Comparison of ENCODE assay signal across 36 cellular contexts in the genomic region with DNA sequence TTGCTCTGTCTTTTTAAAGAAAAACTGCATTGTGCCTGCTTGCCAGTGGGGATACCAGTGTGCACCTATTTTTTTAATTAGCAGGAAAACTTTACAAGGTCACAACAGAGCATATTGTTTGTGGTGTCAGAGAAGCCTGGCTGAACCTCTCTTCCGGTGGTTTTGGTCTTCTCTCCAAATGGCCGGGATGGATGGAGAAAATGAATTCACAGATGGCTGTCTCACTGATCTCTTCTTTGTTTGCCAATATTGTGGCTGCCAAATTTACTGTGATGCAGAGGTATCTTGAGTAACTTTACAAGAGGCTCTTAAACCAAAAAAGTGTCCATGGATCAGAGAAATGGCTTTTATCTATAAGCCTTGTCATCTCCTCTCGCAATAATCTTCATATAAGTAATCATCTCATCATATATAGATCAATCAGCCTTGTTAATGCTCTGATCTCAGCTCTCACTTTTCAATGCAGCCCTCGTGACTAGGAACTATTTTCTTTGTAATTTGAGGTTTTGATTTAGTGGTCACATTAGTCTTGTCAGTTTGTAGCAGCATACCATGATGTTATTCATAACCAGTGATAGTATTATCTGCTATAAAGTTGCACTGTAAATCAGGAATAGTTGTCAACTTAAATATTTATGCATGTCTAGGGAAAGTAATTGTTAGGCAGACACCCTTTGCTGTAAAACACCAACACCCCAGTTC.
DNase-seq lines count a peak whose midpoint lies in the region; ATAC-seq and TF ChIP-seq lines count a peak whose summit lies in the region.
"Had no signal": no experiment of that assay in that cellular context is flagged by ENCODE, and none has a peak within 500 bp of the region (broad histone marks: within the 10 kb centered on the region; RNA-seq: fewer than 3 reads in every experiment).

No MANE protein-coding gene starts in this region.

- peak overlapping the region; percentile 83 for H3K27ac ChIP-seq in HUES48 (ENCODE audit: low read depth, low read length)
- H3K27ac ChIP-seq in mesodermal cell (ENCODE audit: low read depth, low read length, severe bottlenecking), result peak overlapping the region; percentile 11
- H3K27ac ChIP-seq: cardiac muscle cell, esophagus muscularis mucosa, ovary, right atrium auricular region, thyroid gland had no signal

- H3K27me3 ChIP-seq in HUES48 (ENCODE audit: control insufficient read depth, insufficient read depth, low read length), result no peaks in the 10 kb centered on the region
- H3K27me3 ChIP-seq: cardiac muscle cell, esophagus muscularis mucosa, MG63, ovary, right atrium auricular region, thyroid gland had no signal

- H3K9me3 Mint-ChIP-seq in brain, result peaks cover 0 to 2% (median 0%) of the 10 kb centered on the region in 5 experiments
- no peaks in the 10 kb centered on the region for H3K9me3 Mint-ChIP-seq in activated T-cell treated with anti-CD3 and anti-CD28 coated beads, Interleukin-2, amount 50 U/mL, for 24 hours
- H3K9me3 Mint-ChIP-seq: activated B cell treated with CpG ODN at 0.5 μM for 24 hours; activated naive CD4-positive, alpha-beta T cell treated with anti-CD3 and anti-CD28 coated beads, Interleukin-2, amount 10 ng/mL, durations not matched to agents 7 days and 5 days; activated T-helper 1 cell treated with anti-CD3 and anti-CD28 coated beads, Interleukin-12 subunit alpha, Interleukin-12 subunit beta, Interleukin-2, Interleukin-4 antibody, amounts not matched to agents 30 ng/mL and 10 ng/mL and 1 ng/mL, durations not matched to agents 14 hours and 24 hours and 36 hours; stimulated activated naive CD8-positive, alpha-beta T cell treated with anti-CD3 and anti-CD28 coated beads, Interleukin-15, amount 100 ng/mL, for 72 hours had no signal

- no peaks in the 10 kb centered on the region for H3K27me3 Mint-ChIP-seq in brain
- H3K27me3 Mint-ChIP-seq in activated T-cell treated with anti-CD3 and anti-CD28 coated beads, Interleukin-2, amount 50 U/mL, for 24 hours, result no peaks in the 10 kb centered on the region
- H3K27me3 Mint-ChIP-seq: activated B cell treated with CpG ODN at 0.5 μM for 24 hours; activated CD8-positive, alpha-beta memory T cell treated with anti-CD3 and anti-CD28 coated beads, Interleukin-2, amount 10 ng/mL, durations not matched to agents 7 days and 5 days; activated naive CD4-positive, alpha-beta T cell treated with anti-CD3 and anti-CD28 coated beads, Interleukin-2, amount 10 ng/mL, durations not matched to agents 7 days and 5 days; B cell; CD8-positive, alpha-beta memory T cell; stimulated activated naive CD8-positive, alpha-beta T cell treated with anti-CD3 and anti-CD28 coated beads, Interleukin-15, amount 100 ng/mL, for 72 hours had no signal

- peak overlapping the region; percentile 36 to 76 (median 61) for H3K4me3 Mint-ChIP-seq in brain
- no peak overlapping the region for H3K4me3 Mint-ChIP-seq in activated T-cell treated with anti-CD3 and anti-CD28 coated beads, Interleukin-2, amount 50 U/mL, for 24 hours
- H3K4me3 Mint-ChIP-seq: activated B cell treated with CpG ODN at 0.5 μM for 24 hours; activated CD8-positive, alpha-beta memory T cell treated with anti-CD3 and anti-CD28 coated beads, Interleukin-2, amount 10 ng/mL, durations not matched to agents 7 days and 5 days; activated naive CD4-positive, alpha-beta T cell treated with anti-CD3 and anti-CD28 coated beads, Interleukin-2, amount 10 ng/mL, durations not matched to agents 7 days and 5 days; activated T-helper 1 cell treated with anti-CD3 and anti-CD28 coated beads, Interleukin-12 subunit alpha, Interleukin-12 subunit beta, Interleukin-2, Interleukin-4 antibody, amounts not matched to agents 30 ng/mL and 10 ng/mL and 1 ng/mL, durations not matched to agents 14 hours and 24 hours and 36 hours; B cell; CD8-positive, alpha-beta memory T cell; naive thymus-derived CD8-positive, alpha-beta T cell; stimulated activated naive CD8-positive, alpha-beta T cell treated with anti-CD3 and anti-CD28 coated beads, Interleukin-15, amount 100 ng/mL, for 72 hours had no signal

- peaks cover 61% of the 10 kb centered on the region for H3K4me1 Mint-ChIP-seq in brain
- H3K4me1 Mint-ChIP-seq in activated T-cell treated with anti-CD3 and anti-CD28 coated beads, Interleukin-2, amount 50 U/mL, for 24 hours (ENCODE audit: low read depth), result no peaks in the 10 kb centered on the region
- H3K4me1 Mint-ChIP-seq: activated B cell treated with CpG ODN at 0.5 μM for 24 hours; activated CD8-positive, alpha-beta memory T cell treated with anti-CD3 and anti-CD28 coated beads, Interleukin-2, amount 10 ng/mL, durations not matched to agents 7 days and 5 days; activated naive CD4-positive, alpha-beta T cell treated with anti-CD3 and anti-CD28 coated beads, Interleukin-2, amount 10 ng/mL, durations not matched to agents 7 days and 5 days; B cell; CD8-positive, alpha-beta memory T cell; naive thymus-derived CD8-positive, alpha-beta T cell; stimulated activated naive CD8-positive, alpha-beta T cell treated with anti-CD3 and anti-CD28 coated beads, Interleukin-15, amount 100 ng/mL, for 72 hours had no signal

- TF ChIP-seq CTCF in brain (conservative IDR thresholded peaks at IDR 0.05), result no peak

- H3K27ac Mint-ChIP-seq in brain, result peak overlapping the region in 3 of 5 experiments; percentile 86 to 91 (median 86)
- H3K27ac Mint-ChIP-seq in activated T-cell treated with anti-CD3 and anti-CD28 coated beads, Interleukin-2, amount 50 U/mL, for 24 hours, result no peak overlapping the region
- H3K27ac Mint-ChIP-seq: activated B cell treated with CpG ODN at 0.5 μM for 24 hours; activated CD8-positive, alpha-beta memory T cell treated with anti-CD3 and anti-CD28 coated beads, Interleukin-2, amount 10 ng/mL, durations not matched to agents 7 days and 5 days; activated naive CD4-positive, alpha-beta T cell treated with anti-CD3 and anti-CD28 coated beads, Interleukin-2, amount 10 ng/mL, durations not matched to agents 7 days and 5 days; activated T-helper 1 cell treated with anti-CD3 and anti-CD28 coated beads, Interleukin-12 subunit alpha, Interleukin-12 subunit beta, Interleukin-2, Interleukin-4 antibody, amounts not matched to agents 30 ng/mL and 10 ng/mL and 1 ng/mL, durations not matched to agents 14 hours and 24 hours and 36 hours; B cell; CD8-positive, alpha-beta memory T cell; naive thymus-derived CD8-positive, alpha-beta T cell had no signal

- H3K4me1 ChIP-seq in HUES48 (ENCODE audit: control insufficient read depth, insufficient read depth, low read length), result peaks cover 38% of the 10 kb centered on the region
- peaks cover 20% of the 10 kb centered on the region for H3K4me1 ChIP-seq in mesodermal cell (ENCODE audit: control insufficient read depth, insufficient read depth, low read length, poor library complexity, severe bottlenecking)
- H3K4me1 ChIP-seq: esophagus muscularis mucosa, right atrium auricular region, thyroid gland had no signal

- no peaks in the 10 kb centered on the region for H3K36me3 ChIP-seq in HUES48 (ENCODE audit: control insufficient read depth, insufficient read depth, low read length)
- no peaks in the 10 kb centered on the region for H3K36me3 ChIP-seq in mesodermal cell (ENCODE audit: control insufficient read depth, insufficient read depth, low read length)
- H3K36me3 ChIP-seq: cardiac muscle cell, esophagus muscularis mucosa, MG63, ovary, right atrium auricular region, thyroid gland had no signal

- no peak overlapping the region for H3K9ac ChIP-seq in HUES48 (ENCODE audit: low read depth, low read length)

- no peak for ATAC-seq in GM21528 (IDR thresholded peaks at IDR 0.05; ENCODE audit: low FRiP score, unreplicated experiment)
- ATAC-seq: activated CD8-positive, alpha-beta memory T cell treated with anti-CD3 and anti-CD28 coated beads, Interleukin-2, amount 10 ng/mL, durations not matched to agents 7 days and 5 days; K562; naive thymus-derived CD8-positive, alpha-beta T cell; Panc1; stimulated activated naive CD8-positive, alpha-beta T cell treated with anti-CD3 and anti-CD28 coated beads, Interleukin-15, amount 100 ng/mL, for 72 hours had no signal

- H3K36me3 Mint-ChIP-seq in brain, result no peaks in the 10 kb centered on the region
- no peaks in the 10 kb centered on the region for H3K36me3 Mint-ChIP-seq in activated T-cell treated with anti-CD3 and anti-CD28 coated beads, Interleukin-2, amount 50 U/mL, for 24 hours (ENCODE audit: low read depth)
- H3K36me3 Mint-ChIP-seq: activated CD8-positive, alpha-beta memory T cell treated with anti-CD3 and anti-CD28 coated beads, Interleukin-2, amount 10 ng/mL, durations not matched to agents 7 days and 5 days; activated naive CD4-positive, alpha-beta T cell treated with anti-CD3 and anti-CD28 coated beads, Interleukin-2, amount 10 ng/mL, durations not matched to agents 7 days and 5 days; CD8-positive, alpha-beta memory T cell; naive thymus-derived CD8-positive, alpha-beta T cell had no signal

- 74 to 90% methylated on average over 2 of the region's 4 CpGs for WGBS in mesodermal cell (ENCODE audit: insufficient coverage in 2 of 2), 2 experiments

- H3K4me3 ChIP-seq in HUES48 (ENCODE audit: low read depth, low read length) (peak overlapping the region; percentile 46; the same call in 1 of the 2 replicates), mesodermal cell (ENCODE audit: extremely low read depth, insufficient read depth, low read length, poor library complexity, severe bottlenecking) (no peak overlapping the region)
- H3K4me3 ChIP-seq: cardiac muscle cell, esophagus muscularis mucosa, K562, MG63, ovary, right atrium auricular region, smooth muscle cell, thyroid gland had no signal

- DNase-seq in AG08395 (ENCODE audit: low spot score) (peak; percentile 19), ecto neural progenitor cell (ENCODE audit: low spot score) (no peak), hypothalamus (lab: John Stamatoyannopoulos, UW) (no peak)
- DNase-seq in activated T-cell treated with anti-CD3 and anti-CD28 coated beads, Interleukin-2, amount 50 U/mL, for 24 hours, result no peak
- DNase-seq: activated B cell treated with CpG ODN at 0.5 μM for 24 hours; activated CD8-positive, alpha-beta memory T cell treated with anti-CD3 and anti-CD28 coated beads, Interleukin-2, amount 10 ng/mL, durations not matched to agents 7 days and 5 days; activated naive CD4-positive, alpha-beta T cell treated with anti-CD3 and anti-CD28 coated beads, Interleukin-2, amount 10 ng/mL, durations not matched to agents 7 days and 5 days; amygdala; CD8-positive, alpha-beta memory T cell; cortex of kidney; GOT3; islet precursor cell; MG63; midbrain; naive thymus-derived CD8-positive, alpha-beta T cell; NCI-H1105 treated with DMSO at 0.1 percent for 48 hours; NCI-H2081; NCI-H226; ovary; SIG-M5; stimulated activated CD4-positive, alpha-beta T cell treated with anti-CD3 and anti-CD28 coated beads, Interleukin-1b, Interleukin-23, amount 100 ng/mL, for 48 hours; stimulated activated CD8-positive, alpha-beta memory T cell treated with anti-CD3 and anti-CD28 coated beads, Interleukin-4, amount 100 ng/mL, for 48 hours; stimulated activated naive CD8-positive, alpha-beta T cell treated with anti-CD3 and anti-CD28 coated beads, Interleukin-15, amount 100 ng/mL, for 72 hours; thyroid gland had no signal

- H3K9me3 ChIP-seq in HUES48 (ENCODE audit: control insufficient read depth, insufficient read depth, low read length) (no peaks in the 10 kb centered on the region), mesodermal cell (ENCODE audit: control insufficient read depth, low read length) (no peaks in the 10 kb centered on the region)
- H3K9me3 ChIP-seq: esophagus muscularis mucosa, MG63, ovary, right atrium auricular region, thyroid gland had no signal
